Comparison of ENCODE assay signal across 26 cellular contexts in the genomic region with DNA sequence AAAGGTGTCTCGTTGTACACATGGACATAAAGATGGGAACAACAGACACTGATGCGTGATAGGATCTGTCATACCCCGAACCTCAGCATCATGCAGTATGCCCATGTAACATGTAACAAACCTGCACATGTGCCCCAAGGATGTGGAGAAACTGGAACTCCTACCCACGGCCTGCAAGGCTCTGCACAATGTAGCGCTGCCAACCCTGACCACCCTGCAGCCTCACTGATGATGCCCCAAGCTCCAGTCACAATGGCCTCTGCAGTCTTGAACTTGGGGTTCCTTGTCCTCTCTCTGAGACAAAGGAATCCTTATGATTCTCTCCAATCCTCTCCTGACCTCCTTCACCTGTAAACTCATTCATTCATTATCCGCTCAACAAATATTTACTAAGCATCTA. TPM values are rescaled to one million over a fixed set of nuclear protein-coding genes. Genes with fewer than 3 reads are reported as not detected.
"Had no signal": no experiment of that assay in that cellular context is flagged by ENCODE, and none has a peak within 500 bp of the region (broad histone marks: within the 10 kb centered on the region; RNA-seq: fewer than 3 reads in every experiment).

No MANE protein-coding gene starts in this region.

- ATAC-seq: effector memory CD8-positive, alpha-beta T cell; gastroesophageal sphincter; natural killer cell; right cardiac atrium; stimulated activated naive B cell treated with anti-CD40 and anti-IgM and Interleukin-4, amounts not matched to agents 10 μg/mL and 1 μg/mL and 100 μg/mL, for 72 hours had no signal

- H3K9me3 Mint-ChIP-seq: effector memory CD8-positive, alpha-beta T cell; natural killer cell; neural crest cell; stimulated activated naive B cell treated with anti-CD40 and anti-IgM and Interleukin-4, amounts not matched to agents 10 μg/mL and 1 μg/mL and 100 μg/mL, for 72 hours; stimulated activated naive CD8-positive, alpha-beta T cell treated with anti-CD3 and anti-CD28 coated beads, Interleukin-15, amount 100 ng/mL, for 72 hours had no signal

- DNase-seq: central memory CD4-positive, alpha-beta T cell; cortex of kidney; effector memory CD8-positive, alpha-beta T cell; esophagus squamous epithelium; foreskin fibroblast; kidney glomerular epithelial cell; natural killer cell; right cardiac atrium; stimulated activated CD4-positive, alpha-beta T cell treated with anti-CD3 and anti-CD28 coated beads, Interleukin-15, amount 100 ng/mL, for 24 hours; stimulated activated CD4-positive, alpha-beta T cell treated with anti-CD3 and anti-CD28 coated beads, Interleukin-1b, Interleukin-23, amount 100 ng/mL, for 48 hours; stimulated activated CD4-positive, alpha-beta T cell treated with anti-CD3 and anti-CD28 coated beads, Interleukin-4, amount 100 ng/mL, for 4 hours; stimulated activated naive B cell treated with anti-CD40 and anti-IgM and Interleukin-4, amounts not matched to agents 10 μg/mL and 1 μg/mL and 100 μg/mL, for 72 hours; stimulated activated naive CD8-positive, alpha-beta T cell treated with anti-CD3 and anti-CD28 coated beads, Interleukin-15, amount 100 ng/mL, for 72 hours; testis had no signal

- H3K4me3 Mint-ChIP-seq: effector memory CD8-positive, alpha-beta T cell; natural killer cell; neural crest cell; stimulated activated naive B cell treated with anti-CD40 and anti-IgM and Interleukin-4, amounts not matched to agents 10 μg/mL and 1 μg/mL and 100 μg/mL, for 72 hours; stimulated activated naive CD8-positive, alpha-beta T cell treated with anti-CD3 and anti-CD28 coated beads, Interleukin-15, amount 100 ng/mL, for 72 hours had no signal

- H3K27ac Mint-ChIP-seq: effector memory CD8-positive, alpha-beta T cell; natural killer cell; stimulated activated naive B cell treated with anti-CD40 and anti-IgM and Interleukin-4, amounts not matched to agents 10 μg/mL and 1 μg/mL and 100 μg/mL, for 72 hours; stimulated activated naive CD8-positive, alpha-beta T cell treated with anti-CD3 and anti-CD28 coated beads, Interleukin-15, amount 100 ng/mL, for 72 hours had no signal

- H3K4me1 Mint-ChIP-seq: natural killer cell; stimulated activated naive B cell treated with anti-CD40 and anti-IgM and Interleukin-4, amounts not matched to agents 10 μg/mL and 1 μg/mL and 100 μg/mL, for 72 hours; stimulated activated naive CD8-positive, alpha-beta T cell treated with anti-CD3 and anti-CD28 coated beads, Interleukin-15, amount 100 ng/mL, for 72 hours had no signal

- H3K36me3 Mint-ChIP-seq: natural killer cell; stimulated activated naive B cell treated with anti-CD40 and anti-IgM and Interleukin-4, amounts not matched to agents 10 μg/mL and 1 μg/mL and 100 μg/mL, for 72 hours had no signal

RNA-seq across cellular contexts. Expression of gene LMO1, which starts 14.2 kb away (rescaled TPM):
- total RNA-seq: epithelial cell of proximal tubule, esophagus squamous epithelium, gastroesophageal sphincter, hepatocyte, liver, lung microvascular endothelial cell, mucosa of gallbladder, myocyte, natural killer cell, osteocyte, subcutaneous adipose tissue, tibial nerve, ureter had no signal
